In the genomic region with DNA sequence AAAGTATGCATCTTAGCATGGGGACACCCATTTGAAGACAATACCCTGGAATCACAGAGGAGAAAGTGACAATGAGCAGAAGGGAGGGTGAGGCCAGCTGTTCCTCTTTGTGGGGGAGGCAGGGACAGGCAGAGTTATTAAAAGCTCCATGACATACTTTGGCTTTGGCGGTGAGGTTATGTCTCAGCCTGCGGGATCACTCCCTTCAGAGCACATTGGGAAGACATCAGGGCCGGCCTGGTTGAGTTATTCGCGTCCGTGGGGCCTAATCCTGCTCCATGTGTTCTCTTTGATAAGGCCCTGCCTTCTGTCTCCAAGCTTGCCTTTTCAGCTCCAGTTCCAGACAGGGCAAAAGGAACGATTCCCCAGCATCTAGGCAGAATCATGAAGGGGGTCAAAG, we compare ENCODE assay signal across 26 cellular contexts.
"Had no signal": no experiment of that assay in that cellular context is flagged by ENCODE, and none has a peak within 500 bp of the region (broad histone marks: within the 10 kb centered on the region; RNA-seq: fewer than 3 reads in every experiment).

No MANE protein-coding gene starts in this region.

- H3K36me3 ChIP-seq: breast epithelium, esophagus squamous epithelium, left lung, spleen, upper lobe of left lung had no signal

- H2AFZ ChIP-seq: parathyroid adenoma had no signal

- H3K27ac ChIP-seq: breast epithelium, esophagus squamous epithelium, left lung, parathyroid adenoma, spleen, upper lobe of left lung had no signal

- H3K79me2 ChIP-seq: parathyroid adenoma had no signal

- H3K9ac ChIP-seq: parathyroid adenoma had no signal

- H3K27me3 ChIP-seq: breast epithelium, esophagus squamous epithelium, left lung, spleen, upper lobe of left lung had no signal

- H3K4me3 ChIP-seq: breast epithelium, coronary artery, esophagus squamous epithelium, left lung, spleen, upper lobe of left lung had no signal

- H3K4me1 ChIP-seq: breast epithelium, left lung, parathyroid adenoma, spleen, upper lobe of left lung had no signal

- DNase-seq: activated CD4-positive, alpha-beta memory T cell treated with anti-CD3 and anti-CD28 coated beads for 36 hours; activated CD4-positive, alpha-beta T cell treated with anti-CD3 and anti-CD28 coated beads for 48 hours; activated CD4-positive, CD25-positive, alpha-beta regulatory T cell; activated effector memory CD4-positive, alpha-beta T cell treated with Interleukin-2 at 50 U/mL for 16 hours; activated naive CD4-positive, alpha-beta T cell treated with anti-CD3 and anti-CD28 coated beads for 36 hours; activated naive CD8-positive, alpha-beta T cell treated with anti-CD3 and anti-CD28 coated beads, Interleukin-2, amount 10 ng/mL, durations not matched to agents 7 days and 5 days; activated T-cell treated with anti-CD3 and anti-CD28 coated beads, Interleukin-2, amount 50 U/mL, for 72 hours; amniotic stem cell; endodermal cell; esophagus squamous epithelium; kidney; left lung; mammary epithelial cell; midbrain; nephron progenitor cell; nucleus accumbens; spleen; stimulated activated CD4-positive, alpha-beta T cell treated with anti-CD3 and anti-CD28 coated beads, Interleukin-4, amount 100 ng/mL, for 1 hour; stimulated activated naive CD4-positive, alpha-beta T cell treated with Interleukin-2 at 50 U/mL for 16 hours; SW 1271; T-helper 17 cell; upper lobe of left lung had no signal

- H3K9me3 ChIP-seq: breast epithelium, esophagus squamous epithelium, left lung, spleen, upper lobe of left lung had no signal

- FAIRE-seq: kidney had no signal

- ATAC-seq: activated T-cell treated with anti-CD3 and anti-CD28 coated beads, Interleukin-2, amount 50 U/mL, for 72 hours; left lung; sciatic nerve; T-helper 17 cell had no signal
